In genomic region chr1:194825382-194825781, GRCh38 we compare ENCODE assay signal across 1 cellular context.
TF ChIP-seq lines count a peak whose summit lies in the region.

No MANE protein-coding gene starts in this region.

TF ChIP-seq in K562, 482 proteins besides CTCF, POLR2A, EP300 and RAD21:
- TF ChIP-seq DEAF1 (CRISPR knock-in tag; IDR thresholded peaks at IDR 0.05) = no peak
- no peak for TF ChIP-seq NR2C1 (IDR thresholded peaks at IDR 0.05)
- TF ChIP-seq NR2C1 (tag; IDR thresholded peaks at IDR 0.05) = no peak
- TF ChIP-seq UBTF (IDR thresholded peaks at IDR 0.05; ENCODE audit: borderline replicate concordance in 1 of 2, low read depth in 2 of 2, low read length in 2 of 2) = no peak
- TF ChIP-seq CBFA2T3 (IDR thresholded peaks at IDR 0.05) = no peak
- TF ChIP-seq TAF15 (IDR thresholded peaks at IDR 0.05; ENCODE audit: low read depth, low read length) = no peak
- TF ChIP-seq DPF2 (IDR thresholded peaks at IDR 0.05) = no peak
- no peak for TF ChIP-seq NCOA6 (IDR thresholded peaks at IDR 0.05)
- TF ChIP-seq IRF2 (CRISPR knock-in tag; IDR thresholded peaks at IDR 0.05) = no peak
- no peak for TF ChIP-seq ZBTB1 (CRISPR knock-in tag; IDR thresholded peaks at IDR 0.05; ENCODE audit: borderline replicate concordance, low read depth)
- TF ChIP-seq POU5F1 (IDR thresholded peaks at IDR 0.05; ENCODE audit: borderline replicate concordance, low read depth, low read length, partially characterized antibody) = no peak
- no peak for TF ChIP-seq ZNF445 (CRISPR knock-in tag; IDR thresholded peaks at IDR 0.05; ENCODE audit: low read depth)
- no peak for TF ChIP-seq POLR2B (IDR thresholded peaks at IDR 0.05; ENCODE audit: low read depth, partially characterized antibody)
- no peak for TF ChIP-seq USF1 (CRISPR knock-in tag; IDR thresholded peaks at IDR 0.05)
- no peak for TF ChIP-seq BRD9 (IDR thresholded peaks at IDR 0.05; ENCODE audit: low read depth, partially characterized antibody)
- TF ChIP-seq TEAD2 (tag; IDR thresholded peaks at IDR 0.05) = no peak
- no peak for TF ChIP-seq E2F1 (CRISPR knock-in tag; IDR thresholded peaks at IDR 0.05)
